Comparison of ENCODE assay signal across 11 cellular contexts in genomic region chr1:183806086-183806485, GRCh38. TPM values are rescaled to one million over a fixed set of nuclear protein-coding genes. Genes with fewer than 3 reads are reported as not detected.
DNase-seq lines count a peak whose midpoint lies in the region; ATAC-seq and TF ChIP-seq lines count a peak whose summit lies in the region.
"Had no signal": no experiment of that assay in that cellular context is flagged by ENCODE, and none has a peak within 500 bp of the region (broad histone marks: within the 10 kb centered on the region; RNA-seq: fewer than 3 reads in every experiment).

No MANE protein-coding gene starts in this region.

- BruUV-seq in MCF 10A (replicated peaks; lab: Mats Ljungman, UMichigan) = no TSS peak

- H3K9me3 ChIP-seq in breast epithelium (no peaks in the 10 kb centered on the region), mesodermal cell (ENCODE audit: control insufficient read depth, low read length) (peaks cover 9% of the 10 kb centered on the region), upper lobe of left lung (peaks cover 0 to 10% (median 0%) of the 10 kb centered on the region in 4 donors), HAP-1 (peaks cover 6% of the 10 kb centered on the region; the same call in 1 of the 2 replicates)
- H3K9me3 ChIP-seq: SJCRH30 had no signal

- no peak overlapping the region for H3K27ac Mint-ChIP-seq in MCF 10A (ENCODE audit: low read depth, unreplicated experiment)

- H3K4me3 ChIP-seq in breast epithelium (peak overlapping the region; percentile 72 to 84 (median 74)), mesodermal cell (ENCODE audit: extremely low read depth, insufficient read depth, low read length, poor library complexity, severe bottlenecking) (peak overlapping the region; percentile 64), upper lobe of left lung (peak overlapping the region in 3 of 4 donors; percentile 59 to 71 (median 63)), HAP-1 (no peak overlapping the region)

- TF ChIP-seq CTCF in breast epithelium (IDR thresholded peaks at IDR 0.05) (no peak), MCF 10A (IDR thresholded peaks at IDR 0.05; ENCODE audit: unreplicated experiment) (no peak), upper lobe of left lung (IDR thresholded peaks at IDR 0.05) (no peak)

- H3K4me1 Mint-ChIP-seq in MCF 10A (ENCODE audit: insufficient read depth, unreplicated experiment) = peaks cover 17% of the 10 kb centered on the region

- no peak for TF ChIP-seq POLR2A in breast epithelium (IDR thresholded peaks at IDR 0.05)
- TF ChIP-seq POLR2A in upper lobe of left lung (IDR thresholded peaks at IDR 0.05) = peak in 1 of 4 donors; percentile 10

- CTCF ChIA-PET in MCF 10A (lab: Yijun Ruan, JAX) = interaction anchor here (0.6 to 3.4 kb wide), 2 partner anchors 110 to 119 kb away, joined by 3 to 21 read pairs; no protein-coding TSS in a partner anchor

- H3K27me3 Mint-ChIP-seq in MCF 10A (ENCODE audit: insufficient read depth, unreplicated experiment) = no peaks in the 10 kb centered on the region

- WGBS in mesodermal cell (ENCODE audit: insufficient coverage in 2 of 2), 2 experiments = 80% methylated on average over 1 of the region's 3 CpGs; no CpG with 5 or more reads in 1 of the 2 experiments
- WGBS in upper lobe of left lung, 2 donors = 10 to 15% methylated on average over 3 of the region's 3 CpGs

- no peak for DNase-seq in breast epithelium (ENCODE audit: low spot score in 2 of 2)
- no peak for DNase-seq in MCF 10A (ENCODE audit: unreplicated experiment)
- no peak for DNase-seq in upper lobe of left lung
- DNase-seq in HAP-1 (ENCODE audit: low spot score in 2 of 2) = no peak
- DNase-seq: activated gamma-delta T cell treated with Interleukin-2 at 50 U/mL for 16 hours, AML-193, SJCRH30 had no signal

- H3K27ac ChIP-seq in breast epithelium (peak overlapping the region; percentile 66 to 93), cingulate gyrus (ENCODE audit: low read depth, low read length) (peak overlapping the region; percentile 74), mesodermal cell (ENCODE audit: low read depth, low read length, severe bottlenecking) (no peak overlapping the region), upper lobe of left lung (peak overlapping the region in 3 of 4 donors; percentile 27 to 90 (median 86))
- H3K27ac ChIP-seq: SJCRH30 had no signal

- no peak for TF ChIP-seq EP300 in upper lobe of left lung (IDR thresholded peaks at IDR 0.05)

- H3K4me3 Mint-ChIP-seq in MCF 10A (ENCODE audit: unreplicated experiment) = no peak overlapping the region

- H3K4me1 ChIP-seq in breast epithelium (peaks cover 0 to 10% of the 10 kb centered on the region in 2 donors), mesodermal cell (ENCODE audit: control insufficient read depth, insufficient read depth, low read length, poor library complexity, severe bottlenecking) (peaks cover 35% of the 10 kb centered on the region), upper lobe of left lung (peaks cover 30 to 43% (median 40%) of the 10 kb centered on the region in 4 donors), HAP-1 (peaks cover 6% of the 10 kb centered on the region)
- H3K4me1 ChIP-seq: SJCRH30 had no signal

- intact Hi-C loops in breast epithelium (cut with DNase I; ENCODE audit: low total_unique reads) (no loop called here), MCF 10A (cut with micrococcal nuclease) (no loop called here)

- H3K36me3 ChIP-seq in breast epithelium (no peaks in the 10 kb centered on the region), mesodermal cell (ENCODE audit: control insufficient read depth, insufficient read depth, low read length) (peaks cover 22% of the 10 kb centered on the region), upper lobe of left lung (no peaks in the 10 kb centered on the region), HAP-1 (replicated peaks) (no peaks in the 10 kb centered on the region)
- H3K36me3 ChIP-seq: SJCRH30 had no signal

- in situ Hi-C loops in HAP-1 (cut with MboI; ENCODE audit: low sequenced_read_pairs) = no loop called here

- no peaks in the 10 kb centered on the region for H3K36me3 Mint-ChIP-seq in MCF 10A (ENCODE audit: insufficient read depth, unreplicated experiment)

- POLR2A ChIA-PET in MCF 10A (lab: Yijun Ruan, JAX) = interaction anchor here (0.7 to 1.9 kb wide), 4 partner anchors 36 to 111 kb away, joined by 3 to 11 read pairs (median 3); no protein-coding TSS in a partner anchor

- no peaks in the 10 kb centered on the region for H3K27me3 ChIP-seq in breast epithelium
- no peaks in the 10 kb centered on the region for H3K27me3 ChIP-seq in upper lobe of left lung
- H3K27me3 ChIP-seq in HAP-1 (ENCODE audit: low read depth) = no peaks in the 10 kb centered on the region
- H3K27me3 ChIP-seq: SJCRH30 had no signal

- ATAC-seq in upper lobe of left lung (ENCODE audit: low FRiP score in 2 of 2) (no peak), HG02885 (IDR thresholded peaks at IDR 0.05; ENCODE audit: poor library complexity, unreplicated experiment) (no peak), GM18858 (IDR thresholded peaks at IDR 0.05; ENCODE audit: unreplicated experiment) (no peak)

- H3K9me3 Mint-ChIP-seq in MCF 10A (ENCODE audit: unreplicated experiment) = peaks cover 13% of the 10 kb centered on the region

RNA-seq across cellular contexts. Expression of gene RGL1, which starts 1.2 kb away (rescaled TPM):
- 10 to 100 TPM; 24.9 to 70.2 (median 26.8) TPM for total RNA-seq in breast epithelium
- total RNA-seq in MCF 10A (2022) = 2.1 and 2.3 TPM in 2 replicates
- polyA plus RNA-seq in mesodermal cell (2013, experiment 1 of 2) = 26.3 TPM
- 26.9 TPM for polyA plus RNA-seq in mesodermal cell (2013, experiment 2 of 2)
- total RNA-seq in upper lobe of left lung = 10 to 100 TPM; 24.1 to 38.9 (median 26.7) TPM
